Comparison of ENCODE assay signal across 3 cellular contexts in genomic region chr10:92681306-92681823, GRCh38.
TF ChIP-seq lines count a peak whose summit lies in the region.

No MANE protein-coding gene starts in this region.

TF ChIP-seq in SK-N-SH treated with all-trans-retinoic acid at 6 μM for 48 hours, 23 proteins besides CTCF, POLR2A, EP300 and RAD21 (continued from another document):
- TF ChIP-seq TSHZ2 (CRISPR knock-in tag; IDR thresholded peaks at IDR 0.05): no peak
- TF ChIP-seq ESRRG (CRISPR knock-in tag; IDR thresholded peaks at IDR 0.05): no peak
- no peak for TF ChIP-seq TCF4 (CRISPR knock-in tag; IDR thresholded peaks at IDR 0.05; ENCODE audit: borderline replicate concordance)
- TF ChIP-seq SNAI2 (CRISPR knock-in tag; IDR thresholded peaks at IDR 0.05): no peak
- TF ChIP-seq ZNF8 (CRISPR knock-in tag; IDR thresholded peaks at IDR 0.05): peak; percentile 38; the same call in 1 of the 2 replicates

TF ChIP-seq in SK-N-SH, 30 proteins besides CTCF, POLR2A, EP300 and RAD21 (continued from another document):
- TF ChIP-seq EZH2phosphoT487 (IDR thresholded peaks at IDR 0.05; ENCODE audit: borderline replicate concordance, low read depth) (no peak), FOXJ3 (CRISPR knock-in tag; IDR thresholded peaks at IDR 0.05) (no peak), ZBTB33 (IDR thresholded peaks at IDR 0.05; ENCODE audit: borderline replicate concordance, low read depth) (no peak), NRF1 (IDR thresholded peaks at IDR 0.05; ENCODE audit: low read depth, low read length) (no peak), IRF3 (IDR thresholded peaks at IDR 0.05; ENCODE audit: low read depth, low read length) (no peak), MXI1 (IDR thresholded peaks at IDR 0.05; ENCODE audit: low read depth, low read length) (no peak), CHD2 (IDR thresholded peaks at IDR 0.05; ENCODE audit: low read length, partially characterized antibody) (no peak)
TF ChIP-seq in SK-N-SH: peak in this region for 0.

TF ChIP-seq in GM12878, 131 proteins besides CTCF, POLR2A, EP300 and RAD21:
- TF ChIP-seq BCLAF1 (IDR thresholded peaks at IDR 0.05): no peak
- peak; percentile 22; the same call in 1 of the 2 replicates for TF ChIP-seq RUNX3 (IDR thresholded peaks at IDR 0.05; ENCODE audit: low read length)
